17 cellular contexts compared by ENCODE assay signal in genomic region chr1:66166746-66167145, GRCh38.
DNase-seq lines count a peak whose midpoint lies in the region; ATAC-seq and TF ChIP-seq lines count a peak whose summit lies in the region.
"Had no signal": no experiment of that assay in that cellular context is flagged by ENCODE, and none has a peak within 500 bp of the region (broad histone marks: within the 10 kb centered on the region; RNA-seq: fewer than 3 reads in every experiment).

No MANE protein-coding gene starts in this region.

- no peaks in the 10 kb centered on the region for H3K9me3 Mint-ChIP-seq in activated CD8-positive, alpha-beta T cell treated with anti-CD3 and anti-CD28 coated beads, Interleukin-2, amount 10 ng/mL, durations not matched to agents 7 days and 5 days (ENCODE audit: insufficient read depth)

- H3K27ac Mint-ChIP-seq in activated CD8-positive, alpha-beta T cell treated with anti-CD3 and anti-CD28 coated beads, Interleukin-2, amount 10 ng/mL, durations not matched to agents 7 days and 5 days, result no peak overlapping the region
- H3K27ac Mint-ChIP-seq: CD14-positive monocyte; CD4-positive, alpha-beta memory T cell had no signal

- no peak overlapping the region for H3K4me2 ChIP-seq in SK-N-SH
- H3K4me2 ChIP-seq: A549, BLaER1 had no signal

- DNase-seq in AG10803 (ENCODE audit: low read depth) (peak; percentile 5), M059J (ENCODE audit: low read depth) (peak; percentile 18), RPMI7951 (ENCODE audit: low read depth) (peak; percentile 13), dorsolateral prefrontal cortex (no peak), GM10248 (ENCODE audit: extremely low spot score) (no peak), SK-N-SH (no peak), iPS-NIHi11 (ENCODE audit: low spot score) (no peak)
- no peak for DNase-seq in activated CD8-positive, alpha-beta T cell treated with anti-CD3 and anti-CD28 coated beads, Interleukin-2, amount 10 ng/mL, durations not matched to agents 7 days and 5 days
- DNase-seq: CD4-positive, alpha-beta memory T cell; DMS79 treated with DMSO at 0.1 percent for 48 hours; EL; GM23248 had no signal

- no peak overlapping the region for H3K9ac ChIP-seq in SK-N-SH
- H3K9ac ChIP-seq: BLaER1, GM23248 had no signal

- H3K79me2 ChIP-seq in SK-N-SH (ENCODE audit: insufficient read depth), result no peaks in the 10 kb centered on the region

- H3K27me3 Mint-ChIP-seq in activated CD8-positive, alpha-beta T cell treated with anti-CD3 and anti-CD28 coated beads, Interleukin-2, amount 10 ng/mL, durations not matched to agents 7 days and 5 days (ENCODE audit: low read depth), result peaks cover 20% of the 10 kb centered on the region

- TF ChIP-seq CTCF in AG10803 (conservative IDR thresholded peaks at IDR 0.05; ENCODE audit: low read length) (no peak), dorsolateral prefrontal cortex (IDR thresholded peaks at IDR 0.05 in 54 of 56, conservative IDR thresholded peaks at IDR 0.05 in 2 of 56; ENCODE audit: low read depth in 1 of 56, partially characterized antibody in 56 of 56) (no peak), GM10248 (IDR thresholded peaks at IDR 0.05; ENCODE audit: control extremely low read depth, extremely low read depth, low read depth, missing control alignments) (no peak), SK-N-SH (IDR thresholded peaks at IDR 0.05) (no peak)

- peaks cover 0 to 13% of the 10 kb centered on the region in 2 experiments; a peak in 2 of 4 replicates for H3K4me1 ChIP-seq in SK-N-SH (ENCODE audit: control insufficient read depth in 1 of 2, insufficient read depth in 2 of 2, low read depth in 1 of 2, low read length in 1 of 2)
- H3K4me1 ChIP-seq: BLaER1, HAP-1 had no signal

- no peak for TF ChIP-seq EP300 in SK-N-SH (IDR thresholded peaks at IDR 0.05; ENCODE audit: borderline replicate concordance in 1 of 2, low read depth in 1 of 2, low read length in 1 of 2)

- TF ChIP-seq RAD21 in SK-N-SH (IDR thresholded peaks at IDR 0.05; ENCODE audit: low read length), result no peak

- H3K36me3 Mint-ChIP-seq in activated CD8-positive, alpha-beta T cell treated with anti-CD3 and anti-CD28 coated beads, Interleukin-2, amount 10 ng/mL, durations not matched to agents 7 days and 5 days (ENCODE audit: low read depth), result no peaks in the 10 kb centered on the region
- H3K36me3 Mint-ChIP-seq: CD14-positive monocyte; CD4-positive, alpha-beta memory T cell had no signal

- H3K36me3 ChIP-seq in SK-N-SH (replicated peaks in 1 of 2; ENCODE audit: control insufficient read depth in 1 of 2, insufficient read depth in 2 of 2, low read length in 1 of 2), result no peaks in the 10 kb centered on the region
- H3K36me3 ChIP-seq: BLaER1, HAP-1 had no signal

- H4K20me1 ChIP-seq in SK-N-SH (ENCODE audit: insufficient read depth), result no peaks in the 10 kb centered on the region
- H4K20me1 ChIP-seq: BLaER1 had no signal

- H3K4me3 ChIP-seq in AG10803 (ENCODE audit: low read length), result no peak overlapping the region
- no peak overlapping the region for H3K4me3 ChIP-seq in dorsolateral prefrontal cortex
- H3K4me3 ChIP-seq in SK-N-SH (ENCODE audit: low read depth in 2 of 2, low read length in 1 of 2), result no peak overlapping the region
- H3K4me3 ChIP-seq: A549, BLaER1, GM23248, HAP-1 had no signal

- no peaks in the 10 kb centered on the region for H3K9me3 ChIP-seq in SK-N-SH
- H3K9me3 ChIP-seq: A549, BLaER1, HAP-1 had no signal

- POLR2A ChIA-PET in GM10248 (lab: Yijun Ruan, JAX), result no interaction called here
- POLR2A ChIA-PET in activated CD8-positive, alpha-beta T cell treated with anti-CD3 and anti-CD28 coated beads, Interleukin-2, amount 10 ng/mL, durations not matched to agents 7 days and 5 days (lab: Charles Lee), result no interaction called here
- POLR2A ChIA-PET in SK-N-SH (lab: Yijun Ruan, JAX), result no interaction called here

- 92% methylated on average over 3 of the region's 3 CpGs for WGBS in SK-N-SH (ENCODE audit: low lambda C conversion rate)

- H3K4me3 Mint-ChIP-seq in activated CD8-positive, alpha-beta T cell treated with anti-CD3 and anti-CD28 coated beads, Interleukin-2, amount 10 ng/mL, durations not matched to agents 7 days and 5 days, result no peak overlapping the region
- H3K4me3 Mint-ChIP-seq: CD14-positive monocyte; CD4-positive, alpha-beta memory T cell had no signal

- ATAC-seq in activated CD8-positive, alpha-beta T cell treated with anti-CD3 and anti-CD28 coated beads, Interleukin-2, amount 10 ng/mL, durations not matched to agents 7 days and 5 days, result no peak
- ATAC-seq: A549 had no signal

- CTCF ChIA-PET in GM10248 (lab: Yijun Ruan, JAX) (no interaction called here), SK-N-SH (lab: Yijun Ruan, JAX) (interaction anchor here (1.8 kb wide), 1 partner anchor 19 kb away, joined by 4 read pairs; no protein-coding TSS in a partner anchor)
- CTCF ChIA-PET in activated CD8-positive, alpha-beta T cell treated with anti-CD3 and anti-CD28 coated beads, Interleukin-2, amount 10 ng/mL, durations not matched to agents 7 days and 5 days (lab: Charles Lee), result interaction anchor here (1.5 to 1.6 kb wide), 2 partner anchors 10 to 76 kb away, joined by 3 to 4 read pairs; no protein-coding TSS in a partner anchor

- H3K27me3 ChIP-seq in dorsolateral prefrontal cortex, result no peaks in the 10 kb centered on the region
- H3K27me3 ChIP-seq in SK-N-SH (ENCODE audit: insufficient read depth), result no peaks in the 10 kb centered on the region
- H3K27me3 ChIP-seq: BLaER1 had no signal

- H3K9me2 ChIP-seq in SK-N-SH, result no peaks in the 10 kb centered on the region

- H3K4me1 Mint-ChIP-seq in activated CD8-positive, alpha-beta T cell treated with anti-CD3 and anti-CD28 coated beads, Interleukin-2, amount 10 ng/mL, durations not matched to agents 7 days and 5 days (ENCODE audit: low read depth), result peaks cover 15% of the 10 kb centered on the region
- H3K4me1 Mint-ChIP-seq: CD14-positive monocyte had no signal

- no peaks in the 10 kb centered on the region for H3F3A ChIP-seq in SK-N-SH (replicated peaks; ENCODE audit: insufficient read depth)

- intact Hi-C loops in dorsolateral prefrontal cortex (cut with DNase I), result loop anchor here in 1 of 2 donors (5.0 kb wide), 1 partner anchor 76 kb away; no protein-coding TSS in a partner anchor

- H3K27ac ChIP-seq in dorsolateral prefrontal cortex, result peak overlapping the region in 30 of 59 donors; percentile 3 to 87 (median 50)
- no peak overlapping the region for H3K27ac ChIP-seq in SK-N-SH (ENCODE audit: low read depth in 2 of 2, low read length in 1 of 2)
- H3K27ac ChIP-seq: 22Rv1, A549, BLaER1, GM23248 had no signal

- no peak overlapping the region for H2AFZ ChIP-seq in SK-N-SH (ENCODE audit: low read depth)
- H2AFZ ChIP-seq: GM23248 had no signal

TF ChIP-seq in SK-N-SH, 30 proteins besides CTCF, POLR2A, EP300 and RAD21 (continues in another document):
- TF ChIP-seq PBX3 (IDR thresholded peaks at IDR 0.05) (no peak), SIN3A (IDR thresholded peaks at IDR 0.05; ENCODE audit: borderline replicate concordance, low read depth, low read length) (no peak), TAF1 (IDR thresholded peaks at IDR 0.05; ENCODE audit: borderline replicate concordance, low read depth, low read length) (no peak), NRF1 (IDR thresholded peaks at IDR 0.05; ENCODE audit: low read depth, low read length) (no peak), REST (IDR thresholded peaks at IDR 0.05; ENCODE audit: low read depth, low read length) (no peak), YY1 (IDR thresholded peaks at IDR 0.05; ENCODE audit: low read depth) (no peak), MXI1 (IDR thresholded peaks at IDR 0.05; ENCODE audit: low read depth, low read length) (no peak), FOXM1 (IDR thresholded peaks at IDR 0.05; ENCODE audit: low read depth) (no peak), JUND (IDR thresholded peaks at IDR 0.05) (no peak), NFIC (IDR thresholded peaks at IDR 0.05; ENCODE audit: borderline replicate concordance) (no peak), ELF1 (IDR thresholded peaks at IDR 0.05) (no peak), USF1 (IDR thresholded peaks at IDR 0.05; ENCODE audit: borderline replicate concordance, low read depth) (no peak)

Comparison
In these comparisons a context has a peak if more than half of its experiments do, and no peak if none do; other contexts are left out.
1. DNase-seq: peak in AG10803 (single experiment), M059J (single experiment) and RPMI7951 (single experiment); none in dorsolateral prefrontal cortex (0 of 10), GM10248 (single experiment), activated CD8-positive, alpha-beta T cell treated with anti-CD3 and anti-CD28 coated beads, Interleukin-2, amount 10 ng/mL, durations not matched to agents 7 days and 5 days (single experiment), SK-N-SH (single experiment) and iPS-NIHi11 (single experiment).
2. H3K27ac ChIP-seq: peak in dorsolateral prefrontal cortex (30 of 59); none in SK-N-SH (0 of 2).